In the genomic region with DNA sequence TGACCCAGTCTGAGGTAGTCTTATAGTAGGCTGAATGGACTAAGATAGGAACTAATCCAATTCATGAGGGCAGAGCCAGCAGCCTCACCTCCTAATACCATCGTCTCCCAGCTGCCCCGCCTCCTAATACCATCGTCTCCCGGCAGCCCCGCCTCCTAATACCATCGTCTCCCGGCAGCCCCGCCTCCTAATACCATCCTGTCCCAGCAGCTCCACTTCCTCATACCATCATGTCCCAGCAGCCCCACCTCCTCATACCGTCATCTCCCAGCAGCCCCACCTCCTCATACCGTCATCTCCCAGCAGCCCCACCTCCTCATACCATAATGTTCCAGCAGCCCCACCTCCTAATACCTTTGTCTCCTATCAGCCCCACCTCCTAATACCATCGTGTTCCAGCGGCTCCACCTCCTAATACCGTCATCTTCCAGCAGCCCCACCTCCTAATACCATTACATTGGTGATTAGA, we compare ENCODE assay signal across 9 cellular contexts. TPM values are rescaled to one million over a fixed set of nuclear protein-coding genes. Genes with fewer than 3 reads are reported as not detected.
DNase-seq lines count a peak whose midpoint lies in the region; ATAC-seq, FAIRE-seq and TF ChIP-seq lines count a peak whose summit lies in the region.
"Had no signal": no experiment of that assay in that cellular context is flagged by ENCODE, and none has a peak within 500 bp of the region (broad histone marks: within the 10 kb centered on the region; RNA-seq: fewer than 3 reads in every experiment).

No MANE protein-coding gene starts in this region.

- TF ChIP-seq EP300 in A549 (IDR thresholded peaks at IDR 0.05): no peak

- no peak for TF ChIP-seq RAD21 in A549 (conservative IDR thresholded peaks at IDR 0.05 in 1 of 2, IDR thresholded peaks at IDR 0.05 in 1 of 2)

- ATAC-seq in A549 (peak; percentile 82 to 98), HG02970 (IDR thresholded peaks at IDR 0.05; ENCODE audit: low FRiP score, unreplicated experiment) (peak; percentile 32), T-helper 17 cell (peak; percentile 62), HG03432 (IDR thresholded peaks at IDR 0.05; ENCODE audit: unreplicated experiment) (no peak)

- H3K9me3 ChIP-seq in A549 (no peaks in the 10 kb centered on the region), T-helper 17 cell (ENCODE audit: control insufficient read depth, low read length, poor library complexity, severe bottlenecking) (no peaks in the 10 kb centered on the region), ascending aorta (no peaks in the 10 kb centered on the region)

- no peaks in the 10 kb centered on the region for H3K27me3 Mint-ChIP-seq in T-helper 17 cell

- peak overlapping the region; percentile 88 for H3K4me2 ChIP-seq in A549

- 2% methylated on average over 13 of the region's 13 CpGs for WGBS in A549 (ENCODE audit: missing lambda C conversion rate)

- intact Hi-C loops in ascending aorta (cut with DNase I): no loop called here

- no peaks in the 10 kb centered on the region for H3K36me3 ChIP-seq in ascending aorta

- H3K27ac Mint-ChIP-seq in T-helper 17 cell: no peak overlapping the region

- H3K4me3 ChIP-seq in A549 (peak overlapping the region; percentile 36), ascending aorta (no peak overlapping the region)
- H3K4me3 ChIP-seq: BLaER1 had no signal

- no peaks in the 10 kb centered on the region for H3K27me3 ChIP-seq in ascending aorta
- H3K27me3 ChIP-seq: BLaER1 had no signal

- peaks cover 20% of the 10 kb centered on the region for H3K4me1 ChIP-seq in A549
- peaks cover 0 to 7% of the 10 kb centered on the region in 2 donors for H3K4me1 ChIP-seq in ascending aorta

- no peak for TF ChIP-seq CTCF in A549 (IDR thresholded peaks at IDR 0.05)
- no peak for TF ChIP-seq CTCF in ascending aorta (IDR thresholded peaks at IDR 0.05)

- peak overlapping the region; percentile 54 to 76; a peak in 5 of 6 replicates for H3K27ac ChIP-seq in A549
- no peak overlapping the region for H3K27ac ChIP-seq in ascending aorta
- H3K27ac ChIP-seq: BLaER1 had no signal

- H3K36me3 Mint-ChIP-seq in T-helper 17 cell (ENCODE audit: low read depth): peaks cover 7% of the 10 kb centered on the region

- FAIRE-seq in A549 (lab: Jason Lieb, UNC): no peak

- POLR2A ChIA-PET in A549 (lab: Yijun Ruan, JAX): no interaction called here

- peak; percentile 52 to 91 for DNase-seq in A549 (ENCODE audit: low read depth in 1 of 2, low spot score in 1 of 2)
- peak; percentile 57 to 62 (median 57) for DNase-seq in T-helper 17 cell
- DNase-seq in ascending aorta (ENCODE audit: low spot score in 2 of 2): peak; percentile 36 to 81
- peak; percentile 48 for DNase-seq in iris pigment epithelial cell (ENCODE audit: low read depth)
- peak; percentile 29 to 62 (median 51) for DNase-seq in stimulated activated CD4-positive, alpha-beta T cell treated with anti-CD3 and anti-CD28 coated beads, TNF-alpha, amount 100 ng/mL, for 4 hours (ENCODE audit: low read depth in 3 of 3)
- DNase-seq in NCI-H345 (lab: John Stamatoyannopoulos, UW): no peak

- CTCF ChIA-PET in A549 (lab: Yijun Ruan, JAX): interaction anchor here (0.7 kb wide), 1 partner anchor 51 kb away, joined by 3 read pairs; no protein-coding TSS in a partner anchor

- H3K4me3 Mint-ChIP-seq in T-helper 17 cell: peak overlapping the region; percentile 34

- H3K4me1 Mint-ChIP-seq in T-helper 17 cell: peaks cover 40% of the 10 kb centered on the region

- no peak for TF ChIP-seq POLR2A in A549 (IDR thresholded peaks at IDR 0.05; ENCODE audit: low read length)

TF ChIP-seq in A549, 52 proteins besides CTCF, POLR2A, EP300 and RAD21:
- TF ChIP-seq, protein P1, sequence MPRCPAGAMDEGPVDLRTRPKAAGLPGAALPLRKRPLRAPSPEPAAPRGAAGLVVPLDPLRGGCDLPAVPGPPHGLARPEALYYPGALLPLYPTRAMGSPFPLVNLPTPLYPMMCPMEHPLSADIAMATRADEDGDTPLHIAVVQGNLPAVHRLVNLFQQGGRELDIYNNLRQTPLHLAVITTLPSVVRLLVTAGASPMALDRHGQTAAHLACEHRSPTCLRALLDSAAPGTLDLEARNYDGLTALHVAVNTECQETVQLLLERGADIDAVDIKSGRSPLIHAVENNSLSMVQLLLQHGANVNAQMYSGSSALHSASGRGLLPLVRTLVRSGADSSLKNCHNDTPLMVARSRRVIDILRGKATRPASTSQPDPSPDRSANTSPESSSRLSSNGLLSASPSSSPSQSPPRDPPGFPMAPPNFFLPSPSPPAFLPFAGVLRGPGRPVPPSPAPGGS (IDR thresholded peaks at IDR 0.05): no peak
- no peak for TF ChIP-seq RNF2 (IDR thresholded peaks at IDR 0.05; ENCODE audit: borderline replicate concordance, low read depth)
- TF ChIP-seq HOXA7 (CRISPR knock-in tag; IDR thresholded peaks at IDR 0.05): no peak
- no peak for TF ChIP-seq ZC3H11A (IDR thresholded peaks at IDR 0.05)
TF ChIP-seq in A549: peak in this region for 0.

RNA-seq across cellular contexts. Expression of a gene that starts 2.5 kb away (rescaled TPM):
- polyA plus RNA-seq in A549 (2011; rRNA removed): 42.7 and 67.2 TPM in 2 replicates
- polyA plus RNA-seq in A549 (2012; cell fraction: cytosol; rRNA removed): 27.4 and 34.3 TPM in 2 replicates
- polyA plus RNA-seq in A549 (2012; cell fraction: nucleus; rRNA removed): 54.7 and 59.3 TPM in 2 replicates
- 93.1 to 148 TPM (median 137 TPM) in 3 replicates for polyA plus RNA-seq in A549 (2017; fragmentation: RNase III; extraction: RNeasy Plus Mini Kit Qiagen cat#74134 plus additional on column Dnase treatment)
- 4.9 and 5.8 TPM in 2 replicates for polyA minus RNA-seq in A549 (2011; rRNA and poly(A)+ RNA removed)
- 100 to 1,000 TPM; 156 to 163 TPM for total RNA-seq in T-helper 17 cell
- 79.7 TPM for total RNA-seq in ascending aorta

RNA-seq across cellular contexts. Expression of a gene that starts 34.9 kb away (rescaled TPM):
- 1.0 and 1.1 TPM in 2 replicates for polyA plus RNA-seq in A549 (2011; rRNA removed)
- polyA plus RNA-seq in A549 (2012; cell fraction: cytosol; rRNA removed): 0.54 and 0.57 TPM in 2 replicates
- polyA plus RNA-seq in A549 (2012; cell fraction: nucleus; rRNA removed): 0.61 and 0.83 TPM in 2 replicates
- 1.3 to 1.6 TPM (median 1.3 TPM) in 3 replicates for polyA plus RNA-seq in A549 (2017; fragmentation: RNase III; extraction: RNeasy Plus Mini Kit Qiagen cat#74134 plus additional on column Dnase treatment)
- polyA minus RNA-seq in A549 (2011; rRNA and poly(A)+ RNA removed): 1.0 and 1.5 TPM in 2 replicates
- total RNA-seq in T-helper 17 cell: under 1 TPM; 0.35 to 0.37 TPM
- 38.0 TPM for total RNA-seq in ascending aorta

Comparison
In these comparisons a context has a peak if more than half of its experiments do, and no peak if none do; other contexts are left out.
1. H3K27ac ChIP-seq: peak in A549 (2 of 2); none in ascending aorta (0 of 2).
2. RNA of a gene that starts 34.9 kb away (total RNA-seq): 38.0 TPM in ascending aorta (single experiment); 0.35 to 0.37 TPM in T-helper 17 cell; every median in the first group is over 10 times any median in the second.